In genomic region chr2:191806396-191806795, GRCh38 we compare ENCODE assay signal across 15 cellular contexts. TPM values are rescaled to one million over a fixed set of nuclear protein-coding genes. Genes with fewer than 3 reads are reported as not detected.
"Had no signal": no experiment of that assay in that cellular context is flagged by ENCODE, and none has a peak within 500 bp of the region (broad histone marks: within the 10 kb centered on the region; RNA-seq: fewer than 3 reads in every experiment).

No MANE protein-coding gene starts in this region.

- H3K4me1 Mint-ChIP-seq: activated CD4-positive, alpha-beta memory T cell treated with anti-CD3 and anti-CD28 coated beads, Interleukin-2, amount 10 ng/mL, durations not matched to agents 7 days and 5 days; naive B cell; stimulated activated effector memory CD8-positive, alpha-beta T cell treated with anti-CD3 and anti-CD28 coated beads, Interleukin-12 subunit alpha, Interleukin-12 subunit beta, amount 100 ng/mL, for 72 hours had no signal

- H3K36me3 Mint-ChIP-seq: mesothelial cell of epicardium; naive B cell; stimulated activated effector memory CD8-positive, alpha-beta T cell treated with anti-CD3 and anti-CD28 coated beads, Interleukin-12 subunit alpha, Interleukin-12 subunit beta, amount 100 ng/mL, for 72 hours had no signal

- ATAC-seq: activated T-cell treated with anti-CD3 and anti-CD28 coated beads, Interleukin-2, amount 50 U/mL, for 72 hours; lower lobe of right lung; stimulated activated effector memory CD8-positive, alpha-beta T cell treated with anti-CD3 and anti-CD28 coated beads, Interleukin-12 subunit alpha, Interleukin-12 subunit beta, amount 100 ng/mL, for 72 hours had no signal

- H3K9me3 ChIP-seq: lower lobe of right lung had no signal

- H3K4me3 ChIP-seq: coronary artery, lower lobe of right lung had no signal

- H3K27ac Mint-ChIP-seq: activated CD4-positive, alpha-beta memory T cell treated with anti-CD3 and anti-CD28 coated beads, Interleukin-2, amount 10 ng/mL, durations not matched to agents 7 days and 5 days; activated T-cell treated with anti-CD3 and anti-CD28 coated beads, Interleukin-2, amount 50 U/mL, for 72 hours; mesothelial cell of epicardium; naive B cell; stimulated activated effector memory CD8-positive, alpha-beta T cell treated with anti-CD3 and anti-CD28 coated beads, Interleukin-12 subunit alpha, Interleukin-12 subunit beta, amount 100 ng/mL, for 72 hours had no signal

- DNase-seq: activated CD4-positive, alpha-beta memory T cell treated with anti-CD3 and anti-CD28 coated beads, Interleukin-2, amount 10 ng/mL, durations not matched to agents 7 days and 5 days; activated CD4-positive, CD25-positive, alpha-beta regulatory T cell treated with anti-CD3 and anti-CD28 coated beads, Interleukin-2, amount 50 U/mL, for 72 hours; activated gamma-delta T cell treated with Interleukin-2 at 50 U/mL for 16 hours; activated T-cell treated with anti-CD3 and anti-CD28 coated beads, Interleukin-2, amount 50 U/mL, for 72 hours; caudate nucleus; effector CD4-positive, alpha-beta T cell; hypothalamus; lower lobe of right lung; naive B cell; posterior cingulate gyrus; small intestine; substantia nigra had no signal

- H3K36me3 ChIP-seq: lower lobe of right lung had no signal

- H3K4me1 ChIP-seq: lower lobe of right lung had no signal

- H3K4me3 Mint-ChIP-seq: activated CD4-positive, alpha-beta memory T cell treated with anti-CD3 and anti-CD28 coated beads, Interleukin-2, amount 10 ng/mL, durations not matched to agents 7 days and 5 days; activated T-cell treated with anti-CD3 and anti-CD28 coated beads, Interleukin-2, amount 50 U/mL, for 72 hours; mesothelial cell of epicardium; stimulated activated effector memory CD8-positive, alpha-beta T cell treated with anti-CD3 and anti-CD28 coated beads, Interleukin-12 subunit alpha, Interleukin-12 subunit beta, amount 100 ng/mL, for 72 hours had no signal

- H3K9me3 Mint-ChIP-seq: activated CD4-positive, alpha-beta memory T cell treated with anti-CD3 and anti-CD28 coated beads, Interleukin-2, amount 10 ng/mL, durations not matched to agents 7 days and 5 days; activated T-cell treated with anti-CD3 and anti-CD28 coated beads, Interleukin-2, amount 50 U/mL, for 72 hours; mesothelial cell of epicardium; naive B cell; stimulated activated effector memory CD8-positive, alpha-beta T cell treated with anti-CD3 and anti-CD28 coated beads, Interleukin-12 subunit alpha, Interleukin-12 subunit beta, amount 100 ng/mL, for 72 hours had no signal

- H3K27ac ChIP-seq: coronary artery, lower lobe of right lung had no signal

RNA-seq across cellular contexts. Expression of gene CAVIN2, which starts 40.5 kb away (rescaled TPM):
- total RNA-seq: activated CD4-positive, alpha-beta memory T cell treated with anti-CD3 and anti-CD28 coated beads, Interleukin-2, amount 10 ng/mL, durations not matched to agents 7 days and 5 days; activated T-cell treated with anti-CD3 and anti-CD28 coated beads, Interleukin-2, amount 50 U/mL, for 72 hours had no signal
